In genomic region chr11:20113147-20113435, GRCh38 we compare ENCODE assay signal across 12 cellular contexts. TPM values are rescaled to one million over a fixed set of nuclear protein-coding genes. Genes with fewer than 3 reads are reported as not detected.
DNase-seq lines count a peak whose midpoint lies in the region; ATAC-seq and TF ChIP-seq lines count a peak whose summit lies in the region.
"Had no signal": no experiment of that assay in that cellular context is flagged by ENCODE, and none has a peak within 500 bp of the region (broad histone marks: within the 10 kb centered on the region; RNA-seq: fewer than 3 reads in every experiment).

No MANE protein-coding gene starts in this region.

- H3K27ac ChIP-seq in body of pancreas (peak overlapping the region; percentile 75 to 80 (median 78)), right cardiac atrium (ENCODE audit: low read length) (peak overlapping the region; percentile 58), stomach (peak overlapping the region in 4 of 5 donors; percentile 75 to 84 (median 84))

- intact Hi-C loops in body of pancreas (cut with DNase I), result no loop called here
- intact Hi-C loops in right cardiac atrium (cut with DNase I), result loop anchor here in 3 of 4 donors (5.0 to 10.0 kb wide), 2 partner anchors 158 to 161 kb away; no protein-coding TSS in a partner anchor
- intact Hi-C loops in stomach (cut with DNase I; ENCODE audit: low total_unique reads), result no loop called here

- ATAC-seq in body of pancreas (no peak), right cardiac atrium (no peak), HG03457 (IDR thresholded peaks at IDR 0.05; ENCODE audit: unreplicated experiment) (no peak), GM18519 (IDR thresholded peaks at IDR 0.05; ENCODE audit: low FRiP score, unreplicated experiment) (no peak), GM21447 (IDR thresholded peaks at IDR 0.05; ENCODE audit: unreplicated experiment) (no peak)

- TF ChIP-seq CTCF in body of pancreas (IDR thresholded peaks at IDR 0.05), result no peak
- TF ChIP-seq CTCF in stomach (IDR thresholded peaks at IDR 0.05), result no peak

- no peak for TF ChIP-seq RAD21 in Ishikawa (IDR thresholded peaks at IDR 0.05; ENCODE audit: low read depth)

- TF ChIP-seq EP300 in Ishikawa (IDR thresholded peaks at IDR 0.05; ENCODE audit: borderline replicate concordance) (peak; percentile 70; the same call in 1 of the 2 replicates), stomach (IDR thresholded peaks at IDR 0.05) (no peak)

- H3K36me3 ChIP-seq in body of pancreas (replicated peaks in 1 of 2; ENCODE audit: insufficient read depth in 1 of 2, low read depth in 2 of 2) (peaks cover 0 to 7% of the 10 kb centered on the region in 2 donors), stomach (peaks cover 0 to 63% (median 53%) of the 10 kb centered on the region in 4 donors)

- TF ChIP-seq POLR2A in body of pancreas (IDR thresholded peaks at IDR 0.05) (no peak), stomach (IDR thresholded peaks at IDR 0.05) (no peak)

- DNase-seq in body of pancreas, result peak in 2 of 4 donors; percentile 31 to 36
- no peak for DNase-seq in right cardiac atrium
- no peak for DNase-seq in stomach
- no peak for DNase-seq in T-helper 2 cell
- DNase-seq: activated naive CD4-positive, alpha-beta T cell treated with Interleukin-2 at 50 U/mL for 16 hours had no signal

- no peaks in the 10 kb centered on the region for H3K9me3 ChIP-seq in body of pancreas
- no peaks in the 10 kb centered on the region for H3K9me3 ChIP-seq in right cardiac atrium (ENCODE audit: control insufficient read depth, low read length)
- no peaks in the 10 kb centered on the region for H3K9me3 ChIP-seq in stomach
- H3K9me3 ChIP-seq: psoas muscle had no signal

- H3K4me1 ChIP-seq in body of pancreas, result peaks cover 20% of the 10 kb centered on the region
- H3K4me1 ChIP-seq in right cardiac atrium (ENCODE audit: control insufficient read depth, insufficient read depth, low read length), result peaks cover 8% of the 10 kb centered on the region
- peaks cover 17 to 34% (median 24%) of the 10 kb centered on the region in 4 donors for H3K4me1 ChIP-seq in stomach
- H3K4me1 ChIP-seq: psoas muscle had no signal

- H3K27me3 ChIP-seq in body of pancreas (no peaks in the 10 kb centered on the region), right cardiac atrium (ENCODE audit: control insufficient read depth, insufficient read depth) (no peaks in the 10 kb centered on the region), stomach (no peaks in the 10 kb centered on the region)

- 27 to 36% methylated on average over 5 of the region's 5 CpGs for WGBS in body of pancreas, 2 donors
- WGBS in right cardiac atrium, result 64% methylated on average over 5 of the region's 5 CpGs
- 32 to 47% (median 42%) methylated on average over 5 of the region's 5 CpGs for WGBS in stomach, 5 donors

- H3K4me3 ChIP-seq in body of pancreas, result no peak overlapping the region
- no peak overlapping the region for H3K4me3 ChIP-seq in right cardiac atrium (ENCODE audit: low read length)
- H3K4me3 ChIP-seq in stomach, result no peak overlapping the region

TF ChIP-seq in Ishikawa, 13 proteins besides CTCF, POLR2A, EP300 and RAD21:
- TF ChIP-seq TEAD4 (IDR thresholded peaks at IDR 0.05) (peak; percentile 68), CREB1 (IDR thresholded peaks at IDR 0.05; ENCODE audit: low read depth) (no peak), TCF12 (IDR thresholded peaks at IDR 0.05; ENCODE audit: low read depth) (no peak; the same call in 1 of the 2 replicates), FOXM1 (IDR thresholded peaks at IDR 0.05; ENCODE audit: borderline replicate concordance, low read depth) (no peak), YY1 (IDR thresholded peaks at IDR 0.05; ENCODE audit: low read depth) (no peak), REST (IDR thresholded peaks at IDR 0.05; ENCODE audit: low read depth) (no peak), CEBPB (IDR thresholded peaks at IDR 0.05) (peak; percentile 33; the same call in 1 of the 2 replicates), MAX (IDR thresholded peaks at IDR 0.05) (0 out of 2 replicates have a peak, but pooled peaks have one; percentile 11), NFIC (IDR thresholded peaks at IDR 0.05) (peak; percentile 58; the same call in 1 of the 2 replicates), TAF1 (IDR thresholded peaks at IDR 0.05; ENCODE audit: low read depth) (no peak), USF1 (IDR thresholded peaks at IDR 0.05) (no peak), ZBTB7A (IDR thresholded peaks at IDR 0.05; ENCODE audit: low read depth) (no peak), EGR1 (IDR thresholded peaks at IDR 0.05) (no peak)

RNA-seq across cellular contexts. Expression of gene DBX1, which starts 47.2 kb away (rescaled TPM):
- total RNA-seq in body of pancreas (not detected), right cardiac atrium (not detected), stomach (not detected)
- polyA plus RNA-seq in right cardiac atrium (not detected), stomach (not detected)
- total RNA-seq: activated CD8-positive, alpha-beta T cell treated with anti-CD3 and anti-CD28 coated beads for 36 hours; psoas muscle; subcutaneous adipose tissue had no signal
- polyA plus RNA-seq: psoas muscle had no signal

Comparison
In these comparisons a context has a peak if more than half of its experiments do, and no peak if none do; other contexts are left out.
1. intact Hi-C loops: an anchor here in right cardiac atrium (5.0 to 10.0 kb wide); none called in body of pancreas and stomach.